8 cellular contexts compared by ENCODE assay signal in genomic region chr4:40121515-40121914, GRCh38.
DNase-seq lines count a peak whose midpoint lies in the region; ATAC-seq and TF ChIP-seq lines count a peak whose summit lies in the region.

No MANE protein-coding gene starts in this region.

- H3K27me3 Mint-ChIP-seq in GM23338 (ENCODE audit: insufficient read depth, low read depth, poor library complexity) (no peaks in the 10 kb centered on the region), type B pancreatic cell (no peaks in the 10 kb centered on the region)

- H3K4me1 Mint-ChIP-seq in GM23338 (peaks cover 32% of the 10 kb centered on the region), type B pancreatic cell (ENCODE audit: unreplicated experiment) (no peaks in the 10 kb centered on the region)

- ATAC-seq in GM23338 = no peak
- ATAC-seq in GM18873 (IDR thresholded peaks at IDR 0.05; ENCODE audit: low FRiP score, unreplicated experiment) = no peak

- POLR2A ChIA-PET in BJ (lab: Charles Lee) = no interaction called here

- H3K27me3 ChIP-seq in BJ (ENCODE audit: control insufficient read depth, insufficient read depth, low read length) (no peaks in the 10 kb centered on the region), GM23338 (ENCODE audit: insufficient read depth) (no peaks in the 10 kb centered on the region)

- no peak overlapping the region for H2AFZ ChIP-seq in GM23338

- H3K4me2 ChIP-seq in GM23338 = no peak overlapping the region

- H3K4me3 ChIP-seq in BJ (ENCODE audit: low read depth, low read length) (no peak overlapping the region), GM23338 (no peak overlapping the region)

- H3K36me3 Mint-ChIP-seq in GM23338 (ENCODE audit: low read depth) (peaks cover 32% of the 10 kb centered on the region; the same call in 2 of the 3 replicates), type B pancreatic cell (peaks cover 26% of the 10 kb centered on the region)

- 0 out of 2 replicates have a peak overlapping the region, but pooled peaks have one; percentile 14 for H3K27ac ChIP-seq in GM23338 (ENCODE audit: low read depth)

- TF ChIP-seq CTCF in BJ (IDR thresholded peaks at IDR 0.05; ENCODE audit: insufficient read depth, low read depth, low read length) = no peak
- TF ChIP-seq CTCF in GM23338 (conservative IDR thresholded peaks at IDR 0.05; ENCODE audit: low read depth in 2 of 2) = no peak
- TF ChIP-seq CTCF in type B pancreatic cell (conservative IDR thresholded peaks at IDR 0.05) = no peak

- no peaks in the 10 kb centered on the region for H3K79me2 ChIP-seq in GM23338 (replicated peaks; ENCODE audit: insufficient read depth)

- peaks cover 15% of the 10 kb centered on the region for H3K4me1 ChIP-seq in GM23338 (ENCODE audit: insufficient read depth)

- no peaks in the 10 kb centered on the region for H3K9me2 ChIP-seq in GM23338 (ENCODE audit: insufficient read depth)

- DNase-seq in BJ (ENCODE audit: low read depth) = peak; percentile 20
- DNase-seq in GM23338 (ENCODE audit: low spot score) = no peak
- DNase-seq in SKM-1 (lab: John Stamatoyannopoulos, UW; ENCODE audit: unreplicated experiment) = peak; percentile 68
- peak; percentile 13 for DNase-seq in foreskin melanocyte
- no peak for DNase-seq in type B pancreatic cell (ENCODE audit: extremely low spot score, unreplicated experiment)
- no peak for DNase-seq in NCI-H1105 treated with DMSO at 0.1 percent for 48 hours (lab: John Stamatoyannopoulos, UW)
- no peak for DNase-seq in superior temporal gyrus (ENCODE audit: extremely low spot score)

- H3K9me3 Mint-ChIP-seq in GM23338 (no peaks in the 10 kb centered on the region), type B pancreatic cell (no peaks in the 10 kb centered on the region)

- no peaks in the 10 kb centered on the region for H4K20me1 ChIP-seq in GM23338 (replicated peaks; ENCODE audit: insufficient read depth)

- H3K4me3 Mint-ChIP-seq in GM23338 (no peak overlapping the region), type B pancreatic cell (no peak overlapping the region)

- CTCF ChIA-PET in BJ (lab: Yijun Ruan, JAX) = interaction anchor here (0.7 to 0.9 kb wide), 2 partner anchors 179 to 186 kb away, joined by 3 read pairs; no protein-coding TSS in a partner anchor

- H3K36me3 ChIP-seq in BJ (ENCODE audit: control insufficient read depth, insufficient read depth, low read length) (no peaks in the 10 kb centered on the region), GM23338 (ENCODE audit: insufficient read depth) (0 out of 2 replicates have a peak, but pooled peaks cover 4% of the 10 kb centered on the region)

- H3F3A ChIP-seq in GM23338 (replicated peaks; ENCODE audit: low read depth) = no peaks in the 10 kb centered on the region

- H3K27ac Mint-ChIP-seq in GM23338 (peak overlapping the region; percentile 68), type B pancreatic cell (no peak overlapping the region)

TF ChIP-seq in GM23338, 12 proteins besides CTCF, POLR2A, EP300 and RAD21:
- no peak for TF ChIP-seq NANOG (IDR thresholded peaks at IDR 0.05; ENCODE audit: borderline replicate concordance)
- TF ChIP-seq ZNF331 (CRISPR knock-in tag; IDR thresholded peaks at IDR 0.05; ENCODE audit: low read depth) = no peak
- no peak for TF ChIP-seq POLR2AphosphoS5 (IDR thresholded peaks at IDR 0.05; ENCODE audit: low read depth)
- no peak for TF ChIP-seq JUNB (IDR thresholded peaks at IDR 0.05; ENCODE audit: unreplicated experiment)
- TF ChIP-seq ZNF462 (CRISPR knock-in tag; IDR thresholded peaks at IDR 0.05) = no peak

Comparison
In these comparisons a context has a peak if more than half of its experiments do, and no peak if none do; other contexts are left out.
1. DNase-seq: peak in BJ (single experiment), SKM-1 (single experiment) and foreskin melanocyte (single experiment); none in GM23338 (single experiment), type B pancreatic cell (single experiment), NCI-H1105 treated with DMSO at 0.1 percent for 48 hours (single experiment) and superior temporal gyrus (single experiment).